ENCODE assay signal across 11 cellular contexts in the genomic region with DNA sequence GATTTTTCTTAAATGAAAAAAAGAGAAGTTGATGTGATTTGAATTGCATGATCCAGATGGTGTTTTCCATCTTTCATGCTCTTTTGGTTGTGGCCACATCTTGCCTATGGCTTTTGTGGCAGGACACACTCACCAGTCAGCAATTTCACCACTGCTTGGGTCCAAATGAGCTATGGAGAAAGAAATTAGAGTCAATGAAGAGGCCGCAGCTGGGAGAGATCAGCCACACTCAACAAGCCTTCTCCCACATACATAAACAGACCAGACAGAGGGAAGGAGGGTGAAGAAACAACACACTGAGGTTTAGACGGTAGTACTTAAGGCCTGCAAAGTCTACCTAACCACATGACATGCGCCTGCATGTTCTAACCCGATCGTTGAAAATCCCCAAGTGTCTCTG.
DNase-seq lines count a peak whose midpoint lies in the region; ATAC-seq and TF ChIP-seq lines count a peak whose summit lies in the region.
"Had no signal": no experiment of that assay in that cellular context is flagged by ENCODE, and none has a peak within 500 bp of the region (broad histone marks: within the 10 kb centered on the region; RNA-seq: fewer than 3 reads in every experiment).

No MANE protein-coding gene starts in this region.

- H3K36me3 Mint-ChIP-seq in brain: no peaks in the 10 kb centered on the region
- H3K36me3 Mint-ChIP-seq in chondrocyte (ENCODE audit: low read depth): no peaks in the 10 kb centered on the region
- no peaks in the 10 kb centered on the region for H3K36me3 Mint-ChIP-seq in T-helper 2 cell treated with Interferon-gamma antibody and Interleukin-4, amounts not matched to agents 5 μg/mL and 100 μg/mL, for 36 hours (ENCODE audit: low read depth)

- DNase-seq in AG09319 (ENCODE audit: extremely low read depth, low read depth) (peak; percentile 49), kidney tubule cell (ENCODE audit: low spot score) (peak; percentile 57), NCI-H2196 treated with DMSO at 0.1 percent for 48 hours (lab: John Stamatoyannopoulos, UW; ENCODE audit: unreplicated experiment) (no peak), chondrocyte (ENCODE audit: low spot score) (no peak)
- DNase-seq in T-helper 2 cell treated with Interferon-gamma antibody and Interleukin-4, amounts not matched to agents 5 μg/mL and 100 μg/mL, for 36 hours (ENCODE audit: low spot score): no peak
- DNase-seq: activated gamma-delta T cell treated with Interleukin-2 at 50 U/mL for 16 hours, RPMI8226 had no signal

- no peak overlapping the region for H3K4me3 ChIP-seq in KMS-11 (IDR thresholded peaks at IDR 0.05; ENCODE audit: insufficient read depth, low read depth, low read length)

- H2AFZ ChIP-seq in KMS-11 (ENCODE audit: low read depth): peak overlapping the region; percentile 28; the same call in 1 of the 2 replicates

- H4K20me1 ChIP-seq in KMS-11 (ENCODE audit: insufficient read depth): no peaks in the 10 kb centered on the region

- H3K27me3 Mint-ChIP-seq in brain (peaks cover 3% of the 10 kb centered on the region), chondrocyte (ENCODE audit: low read depth) (no peaks in the 10 kb centered on the region)
- H3K27me3 Mint-ChIP-seq in T-helper 2 cell treated with Interferon-gamma antibody and Interleukin-4, amounts not matched to agents 5 μg/mL and 100 μg/mL, for 36 hours (ENCODE audit: low read depth): no peaks in the 10 kb centered on the region

- H3K27ac ChIP-seq in KMS-11: peak overlapping the region; percentile 50; the same call in 1 of the 2 replicates
- H3K27ac ChIP-seq: C4-2B had no signal

- no peaks in the 10 kb centered on the region for H3K79me2 ChIP-seq in KMS-11 (ENCODE audit: insufficient read depth, low read depth)

- H3K27ac Mint-ChIP-seq in brain (peak overlapping the region in 3 of 5 experiments; percentile 31 to 58 (median 45)), chondrocyte (ENCODE audit: unreplicated experiment) (no peak overlapping the region)
- no peak overlapping the region for H3K27ac Mint-ChIP-seq in T-helper 2 cell treated with Interferon-gamma antibody and Interleukin-4, amounts not matched to agents 5 μg/mL and 100 μg/mL, for 36 hours

- TF ChIP-seq CTCF in AG09319 (IDR thresholded peaks at IDR 0.05; ENCODE audit: low read depth, low read length) (no peak), KMS-11 (conservative IDR thresholded peaks at IDR 0.05; ENCODE audit: low read depth, low read length) (no peak), brain (conservative IDR thresholded peaks at IDR 0.05) (no peak), chondrocyte (IDR thresholded peaks at IDR 0.05) (no peak)

- H3K36me3 ChIP-seq in KMS-11 (ENCODE audit: insufficient read depth): no peaks in the 10 kb centered on the region

- H3K27me3 ChIP-seq in KMS-11 (ENCODE audit: insufficient read depth, low read depth): no peaks in the 10 kb centered on the region

- peaks cover 19% of the 10 kb centered on the region for H3K4me1 ChIP-seq in KMS-11 (ENCODE audit: low read depth, poor library complexity, severe bottlenecking)

- H3K4me1 Mint-ChIP-seq in brain: peaks cover 18% of the 10 kb centered on the region
- H3K4me1 Mint-ChIP-seq in chondrocyte (ENCODE audit: low read depth): peaks cover 17% of the 10 kb centered on the region
- no peaks in the 10 kb centered on the region for H3K4me1 Mint-ChIP-seq in T-helper 2 cell treated with Interferon-gamma antibody and Interleukin-4, amounts not matched to agents 5 μg/mL and 100 μg/mL, for 36 hours (ENCODE audit: low read depth)

- ATAC-seq in HG03159 (IDR thresholded peaks at IDR 0.05; ENCODE audit: unreplicated experiment): no peak

- H3K9me3 Mint-ChIP-seq in brain (peaks cover 6 to 14% (median 11%) of the 10 kb centered on the region in 5 experiments), chondrocyte (ENCODE audit: low read depth) (peaks cover 4% of the 10 kb centered on the region)
- no peaks in the 10 kb centered on the region for H3K9me3 Mint-ChIP-seq in T-helper 2 cell treated with Interferon-gamma antibody and Interleukin-4, amounts not matched to agents 5 μg/mL and 100 μg/mL, for 36 hours

- H3K9ac ChIP-seq in KMS-11: peak overlapping the region; percentile 26; the same call in 1 of the 2 replicates

- H3K4me3 Mint-ChIP-seq in brain (no peak overlapping the region), chondrocyte (ENCODE audit: unreplicated experiment) (no peak overlapping the region)
- no peak overlapping the region for H3K4me3 Mint-ChIP-seq in T-helper 2 cell treated with Interferon-gamma antibody and Interleukin-4, amounts not matched to agents 5 μg/mL and 100 μg/mL, for 36 hours

- peak overlapping the region; percentile 52 for H3K4me2 ChIP-seq in KMS-11

Comparison
In these comparisons a context has a peak if more than half of its experiments do, and no peak if none do; other contexts are left out.
1. DNase-seq: peak in AG09319 (single experiment) and kidney tubule cell (single experiment); none in NCI-H2196 treated with DMSO at 0.1 percent for 48 hours (single experiment), chondrocyte (single experiment) and T-helper 2 cell treated with Interferon-gamma antibody and Interleukin-4, amounts not matched to agents 5 μg/mL and 100 μg/mL, for 36 hours (single experiment).
2. H3K27ac Mint-ChIP-seq: peak in brain (3 of 5); none in chondrocyte (single experiment) and T-helper 2 cell treated with Interferon-gamma antibody and Interleukin-4, amounts not matched to agents 5 μg/mL and 100 μg/mL, for 36 hours (single experiment).